In genomic region chr7:155216475-155217272, GRCh38 we compare ENCODE assay signal across 22 cellular contexts.
DNase-seq lines count a peak whose midpoint lies in the region; ATAC-seq and TF ChIP-seq lines count a peak whose summit lies in the region.
"Had no signal": no experiment of that assay in that cellular context is flagged by ENCODE, and none has a peak within 500 bp of the region (broad histone marks: within the 10 kb centered on the region; RNA-seq: fewer than 3 reads in every experiment).

No MANE protein-coding gene starts in this region.

- no peaks in the 10 kb centered on the region for H3K9me3 ChIP-seq in cardiac muscle cell (ENCODE audit: low read depth)
- H3K9me3 ChIP-seq in heart right ventricle = no peaks in the 10 kb centered on the region
- H3K9me3 ChIP-seq: ascending aorta, upper lobe of right lung had no signal

- no peaks in the 10 kb centered on the region for H3K9me3 Mint-ChIP-seq in stimulated activated naive B cell treated with anti-CD40 and anti-IgM and Interleukin-4, amounts not matched to agents 10 μg/mL and 1 μg/mL and 100 μg/mL, for 72 hours
- H3K9me3 Mint-ChIP-seq: activated CD4-positive, alpha-beta memory T cell treated with anti-CD3 and anti-CD28 coated beads, Interleukin-2, amount 10 ng/mL, durations not matched to agents 7 days and 5 days; CD14-positive monocyte had no signal

- peaks cover 0 to 2% of the 10 kb centered on the region in 2 donors for H3K4me1 Mint-ChIP-seq in stimulated activated naive B cell treated with anti-CD40 and anti-IgM and Interleukin-4, amounts not matched to agents 10 μg/mL and 1 μg/mL and 100 μg/mL, for 72 hours
- H3K4me1 Mint-ChIP-seq: CD14-positive monocyte had no signal

- DNase-seq in cardiac muscle cell (ENCODE audit: low read depth in 1 of 2, low spot score in 1 of 2) = no peak
- DNase-seq in heart right ventricle = no peak
- DNase-seq in NB4 (ENCODE audit: low read depth) = peak; percentile 65
- peak; percentile 57 for DNase-seq in fibroblast of mammary gland (ENCODE audit: low read depth)
- no peak for DNase-seq in stimulated activated naive B cell treated with anti-CD40 and anti-IgM and Interleukin-4, amounts not matched to agents 10 μg/mL and 1 μg/mL and 100 μg/mL, for 72 hours
- DNase-seq in NCI-H2196 (lab: John Stamatoyannopoulos, UW; ENCODE audit: unreplicated experiment) = no peak
- no peak for DNase-seq in NCI-H1092 treated with DMSO at 0.1 percent for 48 hours (lab: John Stamatoyannopoulos, UW)
- DNase-seq: 8988T; activated CD4-positive, alpha-beta memory T cell treated with anti-CD3 and anti-CD28 coated beads, Interleukin-2, amount 10 ng/mL, durations not matched to agents 7 days and 5 days; activated naive CD4-positive, alpha-beta T cell treated with anti-CD3 and anti-CD28 coated beads, Interleukin-2, amount 50 U/mL, for 16 hours; activated T-cell treated with anti-CD3 and anti-CD28 coated beads, Interleukin-2, amount 50 U/mL, for 1 hour; DMS153; NCI-H1417 treated with DMSO at 0.1 percent for 48 hours; NCI-H2171 treated with DMSO at 0.1 percent for 48 hours; NCI-H774; OCI-M1; upper lobe of right lung had no signal

- H3K4me3 Mint-ChIP-seq in stimulated activated naive B cell treated with anti-CD40 and anti-IgM and Interleukin-4, amounts not matched to agents 10 μg/mL and 1 μg/mL and 100 μg/mL, for 72 hours = no peak overlapping the region
- H3K4me3 Mint-ChIP-seq: activated CD4-positive, alpha-beta memory T cell treated with anti-CD3 and anti-CD28 coated beads, Interleukin-2, amount 10 ng/mL, durations not matched to agents 7 days and 5 days; CD14-positive monocyte had no signal

- H3K36me3 ChIP-seq in cardiac muscle cell = no peaks in the 10 kb centered on the region
- H3K36me3 ChIP-seq in heart right ventricle = no peaks in the 10 kb centered on the region
- H3K36me3 ChIP-seq: ascending aorta, upper lobe of right lung had no signal

- no peak overlapping the region for H3K27ac ChIP-seq in cardiac muscle cell
- H3K27ac ChIP-seq in heart right ventricle = no peak overlapping the region
- H3K27ac ChIP-seq: ascending aorta, hepatocyte, upper lobe of right lung had no signal

- intact Hi-C loops in heart right ventricle (cut with DNase I) = no loop called here

- no peaks in the 10 kb centered on the region for H3K27me3 ChIP-seq in cardiac muscle cell
- H3K27me3 ChIP-seq in heart right ventricle = peaks cover 0 to 53% (median 40%) of the 10 kb centered on the region in 7 donors
- H3K27me3 ChIP-seq: ascending aorta, hepatocyte had no signal

- H3K36me3 Mint-ChIP-seq in stimulated activated naive B cell treated with anti-CD40 and anti-IgM and Interleukin-4, amounts not matched to agents 10 μg/mL and 1 μg/mL and 100 μg/mL, for 72 hours = no peaks in the 10 kb centered on the region
- H3K36me3 Mint-ChIP-seq: CD14-positive monocyte had no signal

- H3K4me3 ChIP-seq in cardiac muscle cell = no peak overlapping the region
- H3K4me3 ChIP-seq in heart right ventricle = no peak overlapping the region
- no peak overlapping the region for H3K4me3 ChIP-seq in NB4 (ENCODE audit: low read depth, low read length)
- H3K4me3 ChIP-seq in fibroblast of mammary gland (ENCODE audit: control insufficient read depth, low read depth, low read length) = no peak overlapping the region
- H3K4me3 ChIP-seq: ascending aorta, hepatocyte, upper lobe of right lung had no signal

- peak; percentile 9 for TF ChIP-seq CTCF in cardiac muscle cell (IDR thresholded peaks at IDR 0.05; ENCODE audit: low read depth, low read length)
- TF ChIP-seq CTCF in heart right ventricle (IDR thresholded peaks at IDR 0.05) = no peak
- peak; percentile 45 for TF ChIP-seq CTCF in NB4 (IDR thresholded peaks at IDR 0.05; ENCODE audit: low read depth, low read length)
- TF ChIP-seq CTCF in fibroblast of mammary gland (conservative IDR thresholded peaks at IDR 0.05; ENCODE audit: control insufficient read depth, insufficient read depth, low read depth, low read length) = no peak

- WGBS in heart right ventricle, 2 donors = 79 to 86% methylated on average over 8 of the region's 8 CpGs

- ATAC-seq in heart right ventricle = no peak
- ATAC-seq in stimulated activated naive B cell treated with anti-CD40 and anti-IgM and Interleukin-4, amounts not matched to agents 10 μg/mL and 1 μg/mL and 100 μg/mL, for 72 hours (replicated peaks) = no peak
- ATAC-seq in HG03175 (IDR thresholded peaks at IDR 0.05; ENCODE audit: unreplicated experiment) = no peak
- ATAC-seq: sciatic nerve, upper lobe of right lung had no signal

- peak overlapping the region; percentile 81 for H3K27ac Mint-ChIP-seq in stimulated activated naive B cell treated with anti-CD40 and anti-IgM and Interleukin-4, amounts not matched to agents 10 μg/mL and 1 μg/mL and 100 μg/mL, for 72 hours
- H3K27ac Mint-ChIP-seq: activated CD4-positive, alpha-beta memory T cell treated with anti-CD3 and anti-CD28 coated beads, Interleukin-2, amount 10 ng/mL, durations not matched to agents 7 days and 5 days had no signal

- peaks cover 13 to 22% of the 10 kb centered on the region in 2 donors for H3K27me3 Mint-ChIP-seq in stimulated activated naive B cell treated with anti-CD40 and anti-IgM and Interleukin-4, amounts not matched to agents 10 μg/mL and 1 μg/mL and 100 μg/mL, for 72 hours
- H3K27me3 Mint-ChIP-seq: activated CD4-positive, alpha-beta memory T cell treated with anti-CD3 and anti-CD28 coated beads, Interleukin-2, amount 10 ng/mL, durations not matched to agents 7 days and 5 days had no signal

- H3K4me1 ChIP-seq in cardiac muscle cell (ENCODE audit: low read depth) (no peaks in the 10 kb centered on the region), heart right ventricle (peaks cover 0 to 9% (median 0%) of the 10 kb centered on the region in 9 donors)
- H3K4me1 ChIP-seq: ascending aorta, upper lobe of right lung had no signal

- TF ChIP-seq POLR2A in NB4 (IDR thresholded peaks at IDR 0.05; ENCODE audit: extremely low read depth, insufficient read length) = no peak

Comparison
In these comparisons a context has a peak if more than half of its experiments do, and no peak if none do; other contexts are left out.
1. CTCF ChIP-seq: peak in cardiac muscle cell (single experiment) and NB4 (single experiment); none in heart right ventricle (0 of 9) and fibroblast of mammary gland (single experiment).
2. DNase-seq: peak in NB4 (single experiment) and fibroblast of mammary gland (single experiment); none in cardiac muscle cell (0 of 2), heart right ventricle (0 of 2), stimulated activated naive B cell treated with anti-CD40 and anti-IgM and Interleukin-4, amounts not matched to agents 10 μg/mL and 1 μg/mL and 100 μg/mL, for 72 hours (single experiment), NCI-H2196 (single experiment) and NCI-H1092 treated with DMSO at 0.1 percent for 48 hours (single experiment).